8 cellular contexts compared by ENCODE assay signal in genomic region chr16:70522216-70523000, GRCh38. TPM values are rescaled to one million over a fixed set of nuclear protein-coding genes. Genes with fewer than 3 reads are reported as not detected.
DNase-seq lines count a peak whose midpoint lies in the region; ATAC-seq and TF ChIP-seq lines count a peak whose summit lies in the region.

No MANE protein-coding gene starts in this region.

- H3K4me3 Mint-ChIP-seq in Caco-2 (ENCODE audit: unreplicated experiment) (peak overlapping the region; percentile 98), neural progenitor cell (peak overlapping the region; percentile 96)

- H3K79me2 ChIP-seq in neural progenitor cell (ENCODE audit: low read depth) = peaks cover 59% of the 10 kb centered on the region

- DNase-seq in Caco-2 (no peak), NAMALWA (ENCODE audit: low spot score) (peak; percentile 42), dorsolateral prefrontal cortex (no peak), neural progenitor cell (ENCODE audit: low spot score) (no peak), occipital lobe (lab: John Stamatoyannopoulos, UW) (no peak), NCI-H226 (no peak)

- H3K9me3 Mint-ChIP-seq in Caco-2 (ENCODE audit: unreplicated experiment) = no peaks in the 10 kb centered on the region
- H3K9me3 Mint-ChIP-seq in neural progenitor cell = no peaks in the 10 kb centered on the region

- peak overlapping the region in 19 of 59 donors; percentile 79 to 95 (median 92) for H3K27ac ChIP-seq in dorsolateral prefrontal cortex
- H3K27ac ChIP-seq in neural progenitor cell = peak overlapping the region; percentile 85

- H3K4me3 ChIP-seq in Caco-2 (ENCODE audit: low read depth, low read length) (peak overlapping the region; percentile 93), dorsolateral prefrontal cortex (peak overlapping the region; percentile 49 to 100 (median 88)), neural progenitor cell (peak overlapping the region; percentile 87)

- no peaks in the 10 kb centered on the region for H3K27me3 ChIP-seq in Caco-2 (replicated peaks; ENCODE audit: control insufficient read depth, insufficient read depth, low read length)
- no peaks in the 10 kb centered on the region for H3K27me3 ChIP-seq in dorsolateral prefrontal cortex
- no peaks in the 10 kb centered on the region for H3K27me3 ChIP-seq in neural progenitor cell

- H3F3A ChIP-seq in neural progenitor cell (ENCODE audit: low read depth) = peaks cover 25% of the 10 kb centered on the region

- POLR2A ChIA-PET in Caco-2 (lab: Charles Lee) = interaction anchor here (0.6 to 1.6 kb wide), 3 partner anchors 142 to 248 kb away, joined by 3 to 11 read pairs (median 6); partner anchors contain the start of gene DDX19A

- peak overlapping the region; percentile 99 for H2AFZ ChIP-seq in neural progenitor cell (replicated peaks)

- intact Hi-C loops in Caco-2 (cut with micrococcal nuclease; ENCODE audit: unreplicated experiment) = no loop called here
- intact Hi-C loops in dorsolateral prefrontal cortex (cut with DNase I) = loop anchor here (2.0 to 5.0 kb wide), 2 partner anchors 140 to 142 kb away; no protein-coding TSS in a partner anchor

- H3K9me3 ChIP-seq in Caco-2 (no peaks in the 10 kb centered on the region), neural progenitor cell (ENCODE audit: low read depth) (no peaks in the 10 kb centered on the region)

- peaks cover 24% of the 10 kb centered on the region for H3K4me1 ChIP-seq in Caco-2
- peaks cover 29% of the 10 kb centered on the region for H3K4me1 ChIP-seq in neural progenitor cell

- H3K27ac Mint-ChIP-seq in Caco-2 (ENCODE audit: unreplicated experiment) (peak overlapping the region; percentile 99), neural progenitor cell (peak overlapping the region; percentile 100)

- peak overlapping the region; percentile 95 for H3K9ac ChIP-seq in neural progenitor cell

- H3K4me2 ChIP-seq in neural progenitor cell = peak overlapping the region; percentile 98

- peaks cover 28% of the 10 kb centered on the region for H4K20me1 ChIP-seq in neural progenitor cell (ENCODE audit: low read depth)

- CTCF ChIA-PET in Caco-2 (lab: Charles Lee) = no interaction called here

- no TSS peak for BruUV-seq in Caco-2 (replicated peaks; lab: Mats Ljungman, UMichigan)

- H3K27me3 Mint-ChIP-seq in Caco-2 (ENCODE audit: insufficient read depth, unreplicated experiment) = no peaks in the 10 kb centered on the region
- peaks cover 2% of the 10 kb centered on the region for H3K27me3 Mint-ChIP-seq in neural progenitor cell (ENCODE audit: insufficient read depth, low read depth)

- peaks cover 19% of the 10 kb centered on the region for H3K4me1 Mint-ChIP-seq in Caco-2 (ENCODE audit: low read depth, unreplicated experiment)
- H3K4me1 Mint-ChIP-seq in neural progenitor cell = peaks cover 31% of the 10 kb centered on the region

- peaks cover 51% of the 10 kb centered on the region for H3K36me3 Mint-ChIP-seq in Caco-2 (ENCODE audit: insufficient read depth, unreplicated experiment)
- peaks cover 18% of the 10 kb centered on the region for H3K36me3 Mint-ChIP-seq in neural progenitor cell

- H3K36me3 ChIP-seq in Caco-2 (ENCODE audit: control insufficient read depth, insufficient read depth, low read length) (peaks cover 2% of the 10 kb centered on the region; the same call in 1 of the 2 replicates), neural progenitor cell (peaks cover 12% of the 10 kb centered on the region)

- TF ChIP-seq CTCF in Caco-2 (IDR thresholded peaks at IDR 0.05; ENCODE audit: insufficient read depth in 1 of 2, low read depth in 1 of 2, low read length in 1 of 2, severe bottlenecking in 1 of 2, unreplicated experiment in 1 of 2) = no peak
- no peak for TF ChIP-seq CTCF in dorsolateral prefrontal cortex (IDR thresholded peaks at IDR 0.05 in 54 of 56, conservative IDR thresholded peaks at IDR 0.05 in 2 of 56; ENCODE audit: low read depth in 1 of 56, partially characterized antibody in 56 of 56)
- no peak for TF ChIP-seq CTCF in neural progenitor cell (IDR thresholded peaks at IDR 0.05)

- ATAC-seq in HG03097 (IDR thresholded peaks at IDR 0.05; ENCODE audit: low FRiP score, unreplicated experiment) = no peak
- no peak for ATAC-seq in GM21528 (IDR thresholded peaks at IDR 0.05; ENCODE audit: low FRiP score, unreplicated experiment)

RNA-seq across cellular contexts. Expression of gene COG4, which starts 0.9 kb away (rescaled TPM):
- total RNA-seq in Caco-2 (2022) = 88.5 and 90.3 TPM in 2 replicates
- 10 to 100 TPM; 33.6 to 68.0 (median 51.2) TPM for total RNA-seq in dorsolateral prefrontal cortex
- total RNA-seq in neural progenitor cell (ENCODE audit: low replicate concordance) = 62.4 and 79.8 TPM in 2 replicates
- 29.2 TPM for total RNA-seq in occipital lobe

RNA-seq across cellular contexts. Expression of gene SF3B3, which starts 1.2 kb away (rescaled TPM):
- total RNA-seq in Caco-2 (2022) = 387 and 439 TPM in 2 replicates
- 100 to 1,000 TPM; 141 to 244 (median 179) TPM for total RNA-seq in dorsolateral prefrontal cortex
- 188 and 314 TPM in 2 replicates for total RNA-seq in neural progenitor cell (ENCODE audit: low replicate concordance)
- 87.3 TPM for total RNA-seq in occipital lobe
